In the genomic region with DNA sequence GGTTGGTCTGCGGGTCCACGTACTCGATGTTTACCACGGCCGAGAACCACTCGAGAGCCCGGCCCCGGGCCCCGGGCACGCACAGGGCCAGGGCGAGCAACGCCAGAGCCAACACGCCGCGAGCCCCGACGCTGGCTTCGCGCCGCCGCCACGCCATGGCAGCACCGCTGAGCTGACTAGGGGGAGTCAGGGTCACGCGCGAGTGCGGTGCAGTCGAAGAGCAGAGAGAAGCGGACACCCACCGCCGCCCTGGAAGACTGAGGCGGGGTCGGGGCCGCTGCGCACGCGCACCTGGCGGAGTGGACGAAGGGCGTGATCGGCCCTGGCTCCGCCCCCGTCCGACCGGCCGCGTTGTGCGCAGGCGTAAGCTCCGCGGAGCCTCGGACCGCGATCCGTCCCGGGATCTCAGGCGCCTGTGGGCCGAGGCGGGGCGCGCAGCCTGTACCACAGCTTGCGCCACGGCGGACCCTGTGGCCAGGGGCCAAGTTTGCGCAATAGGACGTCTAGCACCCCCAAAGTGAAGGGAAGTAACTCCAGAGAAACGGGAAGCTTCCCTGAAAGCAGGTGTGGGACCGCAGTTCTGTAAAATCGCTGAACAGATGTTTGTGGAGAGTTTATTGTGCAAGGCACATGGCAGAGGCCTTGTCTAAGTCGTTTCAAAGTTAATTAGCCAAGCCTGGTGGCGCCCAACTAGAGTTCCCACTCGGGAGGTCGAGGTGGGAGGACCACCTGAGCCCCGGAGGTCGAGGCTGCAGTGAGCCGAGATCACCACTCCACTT, we compare ENCODE assay signal across 1 cellular context.
TF ChIP-seq lines count a peak whose summit lies in the region.

A gene with protein sequence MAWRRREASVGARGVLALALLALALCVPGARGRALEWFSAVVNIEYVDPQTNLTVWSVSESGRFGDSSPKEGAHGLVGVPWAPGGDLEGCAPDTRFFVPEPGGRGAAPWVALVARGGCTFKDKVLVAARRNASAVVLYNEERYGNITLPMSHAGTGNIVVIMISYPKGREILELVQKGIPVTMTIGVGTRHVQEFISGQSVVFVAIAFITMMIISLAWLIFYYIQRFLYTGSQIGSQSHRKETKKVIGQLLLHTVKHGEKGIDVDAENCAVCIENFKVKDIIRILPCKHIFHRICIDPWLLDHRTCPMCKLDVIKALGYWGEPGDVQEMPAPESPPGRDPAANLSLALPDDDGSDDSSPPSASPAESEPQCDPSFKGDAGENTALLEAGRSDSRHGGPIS (minus strand): TSS at position 270 of the 779 bp plus-strand sequence. CDS start 113 bp downstream, at position 157.

TF ChIP-seq in HepG2, 621 proteins besides CTCF, POLR2A, EP300 and RAD21 (continued from another document and continues in another):
- TF ChIP-seq, protein P1, sequence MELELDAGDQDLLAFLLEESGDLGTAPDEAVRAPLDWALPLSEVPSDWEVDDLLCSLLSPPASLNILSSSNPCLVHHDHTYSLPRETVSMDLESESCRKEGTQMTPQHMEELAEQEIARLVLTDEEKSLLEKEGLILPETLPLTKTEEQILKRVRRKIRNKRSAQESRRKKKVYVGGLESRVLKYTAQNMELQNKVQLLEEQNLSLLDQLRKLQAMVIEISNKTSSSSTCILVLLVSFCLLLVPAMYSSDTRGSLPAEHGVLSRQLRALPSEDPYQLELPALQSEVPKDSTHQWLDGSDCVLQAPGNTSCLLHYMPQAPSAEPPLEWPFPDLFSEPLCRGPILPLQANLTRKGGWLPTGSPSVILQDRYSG (CRISPR knock-in tag; IDR thresholded peaks at IDR 0.05) = peak; percentile 91; the same call in 1 of the 2 replicates
- TF ChIP-seq GATAD2A (CRISPR knock-in tag; IDR thresholded peaks at IDR 0.05) (peak; percentile 97), KAT7 (CRISPR knock-in tag; IDR thresholded peaks at IDR 0.05; ENCODE audit: borderline replicate concordance) (peak; percentile 95; the same call in 1 of the 2 replicates), FOXA1 (IDR thresholded peaks at IDR 0.05) (no peak), FOXA1 (CRISPR knock-in tag; IDR thresholded peaks at IDR 0.05) (peak; percentile 53), ZNF572 (CRISPR knock-in tag; IDR thresholded peaks at IDR 0.05) (0 out of 2 replicates have a peak, but pooled peaks have one; percentile 22), ZNF33A (CRISPR knock-in tag; IDR thresholded peaks at IDR 0.05; ENCODE audit: borderline replicate concordance) (no peak), CENPX (CRISPR knock-in tag; IDR thresholded peaks at IDR 0.05) (no peak), ZNF550 (CRISPR knock-in tag; IDR thresholded peaks at IDR 0.05; ENCODE audit: borderline replicate concordance) (peak; percentile 94; the same call in 1 of the 2 replicates), ZFP1 (CRISPR knock-in tag; IDR thresholded peaks at IDR 0.05) (peak; percentile 85; the same call in 1 of the 2 replicates), YEATS2 (CRISPR knock-in tag; IDR thresholded peaks at IDR 0.05; ENCODE audit: borderline replicate concordance) (no peak; the same call in 1 of the 2 replicates), NFKB2 (CRISPR knock-in tag; IDR thresholded peaks at IDR 0.05; ENCODE audit: borderline replicate concordance) (peak; percentile 90), TCF7 (IDR thresholded peaks at IDR 0.05; ENCODE audit: low read depth) (no peak), BRD4 (CRISPR knock-in tag; IDR thresholded peaks at IDR 0.05) (peak; percentile 98), STAT5B (CRISPR knock-in tag; IDR thresholded peaks at IDR 0.05) (no peak), ZBTB21 (CRISPR knock-in tag; IDR thresholded peaks at IDR 0.05) (peak; percentile 32; the same call in 1 of the 2 replicates), MED8 (CRISPR knock-in tag; IDR thresholded peaks at IDR 0.05; ENCODE audit: insufficient replicate concordance) (peak; percentile 95), ZFP62 (CRISPR knock-in tag; IDR thresholded peaks at IDR 0.05) (no peak), NBN (conservative IDR thresholded peaks at IDR 0.05) (no peak), ZNF616 (CRISPR knock-in tag; IDR thresholded peaks at IDR 0.05; ENCODE audit: low read depth) (peak; percentile 94), KDM1A (CRISPR knock-in tag; IDR thresholded peaks at IDR 0.05) (0 out of 2 replicates have a peak, but pooled peaks have one; percentile 50), NONO (IDR thresholded peaks at IDR 0.05) (no peak), NONO (CRISPR knock-in tag; conservative IDR thresholded peaks at IDR 0.05) (peak; percentile 98), CCAR2 (optimal IDR thresholded peaks at IDR 0.05; ENCODE audit: low read depth, low read length) (no peak), MAF1 (CRISPR knock-in tag; IDR thresholded peaks at IDR 0.05; ENCODE audit: borderline replicate concordance) (peak; percentile 87)
- TF ChIP-seq, protein P2, sequence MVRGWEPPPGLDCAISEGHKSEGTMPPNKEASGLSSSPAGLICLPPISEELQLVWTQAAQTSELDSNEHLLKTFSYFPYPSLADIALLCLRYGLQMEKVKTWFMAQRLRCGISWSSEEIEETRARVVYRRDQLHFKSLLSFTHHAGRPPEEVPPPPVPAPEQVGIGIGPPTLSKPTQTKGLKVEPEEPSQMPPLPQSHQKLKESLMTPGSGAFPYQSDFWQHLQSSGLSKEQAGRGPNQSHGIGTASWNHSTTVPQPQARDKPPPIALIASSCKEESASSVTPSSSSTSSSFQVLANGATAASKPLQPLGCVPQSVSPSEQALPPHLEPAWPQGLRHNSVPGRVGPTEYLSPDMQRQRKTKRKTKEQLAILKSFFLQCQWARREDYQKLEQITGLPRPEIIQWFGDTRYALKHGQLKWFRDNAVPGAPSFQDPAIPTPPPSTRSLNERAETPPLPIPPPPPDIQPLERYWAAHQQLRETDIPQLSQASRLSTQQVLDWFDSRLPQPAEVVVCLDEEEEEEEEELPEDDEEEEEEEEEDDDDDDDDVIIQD (CRISPR knock-in tag; IDR thresholded peaks at IDR 0.05; ENCODE audit: low read depth) = peak; percentile 80; the same call in 1 of the 2 replicates
- TF ChIP-seq, protein P3, sequence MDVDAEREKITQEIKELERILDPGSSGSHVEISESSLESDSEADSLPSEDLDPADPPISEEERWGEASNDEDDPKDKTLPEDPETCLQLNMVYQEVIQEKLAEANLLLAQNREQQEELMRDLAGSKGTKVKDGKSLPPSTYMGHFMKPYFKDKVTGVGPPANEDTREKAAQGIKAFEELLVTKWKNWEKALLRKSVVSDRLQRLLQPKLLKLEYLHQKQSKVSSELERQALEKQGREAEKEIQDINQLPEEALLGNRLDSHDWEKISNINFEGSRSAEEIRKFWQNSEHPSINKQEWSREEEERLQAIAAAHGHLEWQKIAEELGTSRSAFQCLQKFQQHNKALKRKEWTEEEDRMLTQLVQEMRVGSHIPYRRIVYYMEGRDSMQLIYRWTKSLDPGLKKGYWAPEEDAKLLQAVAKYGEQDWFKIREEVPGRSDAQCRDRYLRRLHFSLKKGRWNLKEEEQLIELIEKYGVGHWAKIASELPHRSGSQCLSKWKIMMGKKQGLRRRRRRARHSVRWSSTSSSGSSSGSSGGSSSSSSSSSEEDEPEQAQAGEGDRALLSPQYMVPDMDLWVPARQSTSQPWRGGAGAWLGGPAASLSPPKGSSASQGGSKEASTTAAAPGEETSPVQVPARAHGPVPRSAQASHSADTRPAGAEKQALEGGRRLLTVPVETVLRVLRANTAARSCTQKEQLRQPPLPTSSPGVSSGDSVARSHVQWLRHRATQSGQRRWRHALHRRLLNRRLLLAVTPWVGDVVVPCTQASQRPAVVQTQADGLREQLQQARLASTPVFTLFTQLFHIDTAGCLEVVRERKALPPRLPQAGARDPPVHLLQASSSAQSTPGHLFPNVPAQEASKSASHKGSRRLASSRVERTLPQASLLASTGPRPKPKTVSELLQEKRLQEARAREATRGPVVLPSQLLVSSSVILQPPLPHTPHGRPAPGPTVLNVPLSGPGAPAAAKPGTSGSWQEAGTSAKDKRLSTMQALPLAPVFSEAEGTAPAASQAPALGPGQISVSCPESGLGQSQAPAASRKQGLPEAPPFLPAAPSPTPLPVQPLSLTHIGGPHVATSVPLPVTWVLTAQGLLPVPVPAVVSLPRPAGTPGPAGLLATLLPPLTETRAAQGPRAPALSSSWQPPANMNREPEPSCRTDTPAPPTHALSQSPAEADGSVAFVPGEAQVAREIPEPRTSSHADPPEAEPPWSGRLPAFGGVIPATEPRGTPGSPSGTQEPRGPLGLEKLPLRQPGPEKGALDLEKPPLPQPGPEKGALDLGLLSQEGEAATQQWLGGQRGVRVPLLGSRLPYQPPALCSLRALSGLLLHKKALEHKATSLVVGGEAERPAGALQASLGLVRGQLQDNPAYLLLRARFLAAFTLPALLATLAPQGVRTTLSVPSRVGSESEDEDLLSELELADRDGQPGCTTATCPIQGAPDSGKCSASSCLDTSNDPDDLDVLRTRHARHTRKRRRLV (CRISPR knock-in tag; IDR thresholded peaks at IDR 0.05) = peak; percentile 96
- TF ChIP-seq, protein P4, sequence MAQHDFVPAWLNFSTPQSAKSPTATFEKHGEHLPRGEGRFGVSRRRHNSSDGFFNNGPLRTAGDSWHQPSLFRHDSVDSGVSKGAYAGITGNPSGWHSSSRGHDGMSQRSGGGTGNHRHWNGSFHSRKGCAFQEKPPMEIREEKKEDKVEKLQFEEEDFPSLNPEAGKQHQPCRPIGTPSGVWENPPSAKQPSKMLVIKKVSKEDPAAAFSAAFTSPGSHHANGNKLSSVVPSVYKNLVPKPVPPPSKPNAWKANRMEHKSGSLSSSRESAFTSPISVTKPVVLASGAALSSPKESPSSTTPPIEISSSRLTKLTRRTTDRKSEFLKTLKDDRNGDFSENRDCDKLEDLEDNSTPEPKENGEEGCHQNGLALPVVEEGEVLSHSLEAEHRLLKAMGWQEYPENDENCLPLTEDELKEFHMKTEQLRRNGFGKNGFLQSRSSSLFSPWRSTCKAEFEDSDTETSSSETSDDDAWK (CRISPR knock-in tag; IDR thresholded peaks at IDR 0.05) = no peak
- TF ChIP-seq, protein P5, sequence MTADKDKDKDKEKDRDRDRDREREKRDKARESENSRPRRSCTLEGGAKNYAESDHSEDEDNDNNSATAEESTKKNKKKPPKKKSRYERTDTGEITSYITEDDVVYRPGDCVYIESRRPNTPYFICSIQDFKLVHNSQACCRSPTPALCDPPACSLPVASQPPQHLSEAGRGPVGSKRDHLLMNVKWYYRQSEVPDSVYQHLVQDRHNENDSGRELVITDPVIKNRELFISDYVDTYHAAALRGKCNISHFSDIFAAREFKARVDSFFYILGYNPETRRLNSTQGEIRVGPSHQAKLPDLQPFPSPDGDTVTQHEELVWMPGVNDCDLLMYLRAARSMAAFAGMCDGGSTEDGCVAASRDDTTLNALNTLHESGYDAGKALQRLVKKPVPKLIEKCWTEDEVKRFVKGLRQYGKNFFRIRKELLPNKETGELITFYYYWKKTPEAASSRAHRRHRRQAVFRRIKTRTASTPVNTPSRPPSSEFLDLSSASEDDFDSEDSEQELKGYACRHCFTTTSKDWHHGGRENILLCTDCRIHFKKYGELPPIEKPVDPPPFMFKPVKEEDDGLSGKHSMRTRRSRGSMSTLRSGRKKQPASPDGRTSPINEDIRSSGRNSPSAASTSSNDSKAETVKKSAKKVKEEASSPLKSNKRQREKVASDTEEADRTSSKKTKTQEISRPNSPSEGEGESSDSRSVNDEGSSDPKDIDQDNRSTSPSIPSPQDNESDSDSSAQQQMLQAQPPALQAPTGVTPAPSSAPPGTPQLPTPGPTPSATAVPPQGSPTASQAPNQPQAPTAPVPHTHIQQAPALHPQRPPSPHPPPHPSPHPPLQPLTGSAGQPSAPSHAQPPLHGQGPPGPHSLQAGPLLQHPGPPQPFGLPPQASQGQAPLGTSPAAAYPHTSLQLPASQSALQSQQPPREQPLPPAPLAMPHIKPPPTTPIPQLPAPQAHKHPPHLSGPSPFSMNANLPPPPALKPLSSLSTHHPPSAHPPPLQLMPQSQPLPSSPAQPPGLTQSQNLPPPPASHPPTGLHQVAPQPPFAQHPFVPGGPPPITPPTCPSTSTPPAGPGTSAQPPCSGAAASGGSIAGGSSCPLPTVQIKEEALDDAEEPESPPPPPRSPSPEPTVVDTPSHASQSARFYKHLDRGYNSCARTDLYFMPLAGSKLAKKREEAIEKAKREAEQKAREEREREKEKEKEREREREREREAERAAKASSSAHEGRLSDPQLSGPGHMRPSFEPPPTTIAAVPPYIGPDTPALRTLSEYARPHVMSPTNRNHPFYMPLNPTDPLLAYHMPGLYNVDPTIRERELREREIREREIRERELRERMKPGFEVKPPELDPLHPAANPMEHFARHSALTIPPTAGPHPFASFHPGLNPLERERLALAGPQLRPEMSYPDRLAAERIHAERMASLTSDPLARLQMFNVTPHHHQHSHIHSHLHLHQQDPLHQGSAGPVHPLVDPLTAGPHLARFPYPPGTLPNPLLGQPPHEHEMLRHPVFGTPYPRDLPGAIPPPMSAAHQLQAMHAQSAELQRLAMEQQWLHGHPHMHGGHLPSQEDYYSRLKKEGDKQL (CRISPR knock-in tag; IDR thresholded peaks at IDR 0.05; ENCODE audit: low read depth) = peak; percentile 67; the same call in 1 of the 2 replicates
- TF ChIP-seq, protein P6, sequence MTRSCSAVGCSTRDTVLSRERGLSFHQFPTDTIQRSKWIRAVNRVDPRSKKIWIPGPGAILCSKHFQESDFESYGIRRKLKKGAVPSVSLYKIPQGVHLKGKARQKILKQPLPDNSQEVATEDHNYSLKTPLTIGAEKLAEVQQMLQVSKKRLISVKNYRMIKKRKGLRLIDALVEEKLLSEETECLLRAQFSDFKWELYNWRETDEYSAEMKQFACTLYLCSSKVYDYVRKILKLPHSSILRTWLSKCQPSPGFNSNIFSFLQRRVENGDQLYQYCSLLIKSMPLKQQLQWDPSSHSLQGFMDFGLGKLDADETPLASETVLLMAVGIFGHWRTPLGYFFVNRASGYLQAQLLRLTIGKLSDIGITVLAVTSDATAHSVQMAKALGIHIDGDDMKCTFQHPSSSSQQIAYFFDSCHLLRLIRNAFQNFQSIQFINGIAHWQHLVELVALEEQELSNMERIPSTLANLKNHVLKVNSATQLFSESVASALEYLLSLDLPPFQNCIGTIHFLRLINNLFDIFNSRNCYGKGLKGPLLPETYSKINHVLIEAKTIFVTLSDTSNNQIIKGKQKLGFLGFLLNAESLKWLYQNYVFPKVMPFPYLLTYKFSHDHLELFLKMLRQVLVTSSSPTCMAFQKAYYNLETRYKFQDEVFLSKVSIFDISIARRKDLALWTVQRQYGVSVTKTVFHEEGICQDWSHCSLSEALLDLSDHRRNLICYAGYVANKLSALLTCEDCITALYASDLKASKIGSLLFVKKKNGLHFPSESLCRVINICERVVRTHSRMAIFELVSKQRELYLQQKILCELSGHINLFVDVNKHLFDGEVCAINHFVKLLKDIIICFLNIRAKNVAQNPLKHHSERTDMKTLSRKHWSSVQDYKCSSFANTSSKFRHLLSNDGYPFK (CRISPR knock-in tag; IDR thresholded peaks at IDR 0.05; ENCODE audit: borderline replicate concordance) = peak; percentile 89
- TF ChIP-seq, protein P7, sequence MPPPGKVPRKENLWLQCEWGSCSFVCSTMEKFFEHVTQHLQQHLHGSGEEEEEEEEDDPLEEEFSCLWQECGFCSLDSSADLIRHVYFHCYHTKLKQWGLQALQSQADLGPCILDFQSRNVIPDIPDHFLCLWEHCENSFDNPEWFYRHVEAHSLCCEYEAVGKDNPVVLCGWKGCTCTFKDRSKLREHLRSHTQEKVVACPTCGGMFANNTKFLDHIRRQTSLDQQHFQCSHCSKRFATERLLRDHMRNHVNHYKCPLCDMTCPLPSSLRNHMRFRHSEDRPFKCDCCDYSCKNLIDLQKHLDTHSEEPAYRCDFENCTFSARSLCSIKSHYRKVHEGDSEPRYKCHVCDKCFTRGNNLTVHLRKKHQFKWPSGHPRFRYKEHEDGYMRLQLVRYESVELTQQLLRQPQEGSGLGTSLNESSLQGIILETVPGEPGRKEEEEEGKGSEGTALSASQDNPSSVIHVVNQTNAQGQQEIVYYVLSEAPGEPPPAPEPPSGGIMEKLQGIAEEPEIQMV (CRISPR knock-in tag; IDR thresholded peaks at IDR 0.05; ENCODE audit: low read depth) = peak; percentile 98
- TF ChIP-seq, protein P8, sequence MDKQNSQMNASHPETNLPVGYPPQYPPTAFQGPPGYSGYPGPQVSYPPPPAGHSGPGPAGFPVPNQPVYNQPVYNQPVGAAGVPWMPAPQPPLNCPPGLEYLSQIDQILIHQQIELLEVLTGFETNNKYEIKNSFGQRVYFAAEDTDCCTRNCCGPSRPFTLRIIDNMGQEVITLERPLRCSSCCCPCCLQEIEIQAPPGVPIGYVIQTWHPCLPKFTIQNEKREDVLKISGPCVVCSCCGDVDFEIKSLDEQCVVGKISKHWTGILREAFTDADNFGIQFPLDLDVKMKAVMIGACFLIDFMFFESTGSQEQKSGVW (CRISPR knock-in tag; IDR thresholded peaks at IDR 0.05; ENCODE audit: borderline replicate concordance) = no peak
